2 cellular contexts compared by ENCODE assay signal in genomic region chr10:77479586-77479985, GRCh38.
TF ChIP-seq lines count a peak whose summit lies in the region.

No MANE protein-coding gene starts in this region.

TF ChIP-seq in SK-N-SH, 30 proteins besides CTCF, POLR2A, EP300 and RAD21 (continued from another document):
- TF ChIP-seq FOSL2 (IDR thresholded peaks at IDR 0.05; ENCODE audit: borderline replicate concordance, low read depth) (no peak), TAF1 (IDR thresholded peaks at IDR 0.05; ENCODE audit: borderline replicate concordance, low read depth, low read length) (no peak), RFX5 (IDR thresholded peaks at IDR 0.05; ENCODE audit: low read length) (no peak), TCF12 (IDR thresholded peaks at IDR 0.05) (no peak), ZBTB33 (IDR thresholded peaks at IDR 0.05; ENCODE audit: borderline replicate concordance, low read depth) (no peak), GABPA (IDR thresholded peaks at IDR 0.05; ENCODE audit: low read depth) (no peak), CHD2 (IDR thresholded peaks at IDR 0.05; ENCODE audit: low read length, partially characterized antibody) (no peak), SIN3A (IDR thresholded peaks at IDR 0.05; ENCODE audit: borderline replicate concordance, low read depth, low read length) (no peak), EZH2phosphoT487 (IDR thresholded peaks at IDR 0.05; ENCODE audit: borderline replicate concordance, low read depth) (no peak), IRF3 (IDR thresholded peaks at IDR 0.05; ENCODE audit: low read depth, low read length) (no peak), REST (IDR thresholded peaks at IDR 0.05; ENCODE audit: low read depth, low read length) (no peak), FOXM1 (IDR thresholded peaks at IDR 0.05; ENCODE audit: low read depth) (no peak), NRF1 (IDR thresholded peaks at IDR 0.05; ENCODE audit: low read depth, low read length) (no peak), YY1 (IDR thresholded peaks at IDR 0.05; ENCODE audit: low read depth) (no peak), TEAD4 (IDR thresholded peaks at IDR 0.05; ENCODE audit: borderline replicate concordance, insufficient read depth) (no peak), MXI1 (IDR thresholded peaks at IDR 0.05; ENCODE audit: low read depth, low read length) (no peak), RXRA (IDR thresholded peaks at IDR 0.05; ENCODE audit: borderline replicate concordance, low read depth) (no peak)

TF ChIP-seq in SK-N-SH treated with all-trans-retinoic acid at 6 μM for 48 hours, 23 proteins besides CTCF, POLR2A, EP300 and RAD21:
- TF ChIP-seq TSHZ2 (CRISPR knock-in tag; IDR thresholded peaks at IDR 0.05) (no peak), TCF4 (CRISPR knock-in tag; IDR thresholded peaks at IDR 0.05; ENCODE audit: borderline replicate concordance) (no peak), GLIS3 (CRISPR knock-in tag; IDR thresholded peaks at IDR 0.05) (no peak), POU6F1 (CRISPR knock-in tag; IDR thresholded peaks at IDR 0.05; ENCODE audit: borderline replicate concordance, low read depth) (no peak), RARB (CRISPR knock-in tag; IDR thresholded peaks at IDR 0.05) (no peak), ZNF70 (CRISPR knock-in tag; IDR thresholded peaks at IDR 0.05) (no peak)
